In the genomic region with DNA sequence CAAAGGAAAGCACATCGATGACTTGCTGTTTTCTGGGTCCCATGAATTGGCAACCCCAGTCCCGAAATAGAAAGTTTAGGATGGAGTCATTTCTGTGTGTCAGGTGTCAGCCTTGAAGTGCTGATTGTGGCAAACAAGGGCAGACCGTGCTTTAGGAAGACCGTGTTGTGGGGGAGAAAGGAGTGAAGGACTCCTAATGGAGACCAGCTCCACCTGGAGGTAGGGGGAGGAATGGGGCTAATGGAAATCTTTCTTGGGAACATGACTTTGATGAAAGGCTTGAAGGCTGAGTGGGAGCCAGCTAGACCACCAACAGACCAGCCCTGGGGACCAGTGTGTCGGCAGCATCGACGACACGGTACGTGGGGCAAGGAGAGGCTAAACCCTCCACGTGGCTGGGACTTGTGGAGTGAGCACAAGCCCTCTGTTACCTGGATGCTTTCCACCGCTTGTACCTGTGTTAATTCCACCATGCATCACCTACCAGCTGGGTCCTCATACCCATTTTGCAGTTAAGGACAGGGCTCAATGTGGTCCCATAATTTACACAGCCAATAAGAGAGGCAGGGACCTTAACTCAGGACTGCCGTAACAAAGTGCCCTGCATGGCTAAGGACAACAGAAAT, we compare ENCODE assay signal across 1 cellular context.
A peak's percentile ranks its signal among the peaks of the same experiment; 100 is the strongest.
TF ChIP-seq lines count a peak whose summit lies in the region.

No MANE protein-coding gene starts in this region.

TF ChIP-seq in HepG2, 621 proteins besides CTCF, POLR2A, EP300 and RAD21 (continued from another document):
- TF ChIP-seq ZNF687 (CRISPR knock-in tag; IDR thresholded peaks at IDR 0.05) (peak; percentile 64), ZNF232 (CRISPR knock-in tag; IDR thresholded peaks at IDR 0.05; ENCODE audit: borderline replicate concordance) (peak; percentile 54; the same call in 1 of the 2 replicates), LCORL (IDR thresholded peaks at IDR 0.05) (no peak), LCORL (CRISPR knock-in tag; IDR thresholded peaks at IDR 0.05) (no peak), GMEB1 (CRISPR knock-in tag; IDR thresholded peaks at IDR 0.05; ENCODE audit: borderline replicate concordance) (no peak), SMARCE1 (IDR thresholded peaks at IDR 0.05; ENCODE audit: borderline replicate concordance) (no peak), HDAC2 (CRISPR knock-in tag; IDR thresholded peaks at IDR 0.05) (peak; percentile 38; the same call in 1 of the 2 replicates), ZNF180 (CRISPR knock-in tag; IDR thresholded peaks at IDR 0.05; ENCODE audit: borderline replicate concordance, low read depth) (no peak), ZBTB7A (CRISPR knock-in tag; IDR thresholded peaks at IDR 0.05) (no peak), ARID5B (CRISPR knock-in tag; IDR thresholded peaks at IDR 0.05) (no peak; the same call in 1 of the 2 replicates), ZFX (CRISPR knock-in tag; IDR thresholded peaks at IDR 0.05; ENCODE audit: low read depth) (0 out of 2 replicates have a peak, but pooled peaks have one; percentile 34), ZNF574 (CRISPR knock-in tag; IDR thresholded peaks at IDR 0.05) (peak; percentile 42; the same call in 1 of the 2 replicates), ZNF792 (CRISPR knock-in tag; IDR thresholded peaks at IDR 0.05) (0 out of 2 replicates have a peak, but pooled peaks have one; percentile 22), BCL6 (CRISPR knock-in tag; IDR thresholded peaks at IDR 0.05) (peak; percentile 16; the same call in 1 of the 2 replicates), ZNF720 (CRISPR knock-in tag; IDR thresholded peaks at IDR 0.05) (no peak), MAZ (IDR thresholded peaks at IDR 0.05; ENCODE audit: borderline replicate concordance, low read depth, low read length) (no peak), MAZ (CRISPR knock-in tag; IDR thresholded peaks at IDR 0.05; ENCODE audit: low read depth) (0 out of 2 replicates have a peak, but pooled peaks have one; percentile 36), IKZF5 (CRISPR knock-in tag; IDR thresholded peaks at IDR 0.05) (peak; percentile 38; the same call in 1 of the 2 replicates), SRF (IDR thresholded peaks at IDR 0.05; ENCODE audit: low read depth, low read length) (peak; percentile 41; the same call in 1 of the 2 replicates), ZNF124 (CRISPR knock-in tag; IDR thresholded peaks at IDR 0.05) (no peak)
- TF ChIP-seq, protein P1, sequence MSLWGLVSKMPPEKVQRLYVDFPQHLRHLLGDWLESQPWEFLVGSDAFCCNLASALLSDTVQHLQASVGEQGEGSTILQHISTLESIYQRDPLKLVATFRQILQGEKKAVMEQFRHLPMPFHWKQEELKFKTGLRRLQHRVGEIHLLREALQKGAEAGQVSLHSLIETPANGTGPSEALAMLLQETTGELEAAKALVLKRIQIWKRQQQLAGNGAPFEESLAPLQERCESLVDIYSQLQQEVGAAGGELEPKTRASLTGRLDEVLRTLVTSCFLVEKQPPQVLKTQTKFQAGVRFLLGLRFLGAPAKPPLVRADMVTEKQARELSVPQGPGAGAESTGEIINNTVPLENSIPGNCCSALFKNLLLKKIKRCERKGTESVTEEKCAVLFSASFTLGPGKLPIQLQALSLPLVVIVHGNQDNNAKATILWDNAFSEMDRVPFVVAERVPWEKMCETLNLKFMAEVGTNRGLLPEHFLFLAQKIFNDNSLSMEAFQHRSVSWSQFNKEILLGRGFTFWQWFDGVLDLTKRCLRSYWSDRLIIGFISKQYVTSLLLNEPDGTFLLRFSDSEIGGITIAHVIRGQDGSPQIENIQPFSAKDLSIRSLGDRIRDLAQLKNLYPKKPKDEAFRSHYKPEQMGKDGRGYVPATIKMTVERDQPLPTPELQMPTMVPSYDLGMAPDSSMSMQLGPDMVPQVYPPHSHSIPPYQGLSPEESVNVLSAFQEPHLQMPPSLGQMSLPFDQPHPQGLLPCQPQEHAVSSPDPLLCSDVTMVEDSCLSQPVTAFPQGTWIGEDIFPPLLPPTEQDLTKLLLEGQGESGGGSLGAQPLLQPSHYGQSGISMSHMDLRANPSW (CRISPR knock-in tag; IDR thresholded peaks at IDR 0.05; ENCODE audit: borderline replicate concordance): no peak
- TF ChIP-seq, protein P2, sequence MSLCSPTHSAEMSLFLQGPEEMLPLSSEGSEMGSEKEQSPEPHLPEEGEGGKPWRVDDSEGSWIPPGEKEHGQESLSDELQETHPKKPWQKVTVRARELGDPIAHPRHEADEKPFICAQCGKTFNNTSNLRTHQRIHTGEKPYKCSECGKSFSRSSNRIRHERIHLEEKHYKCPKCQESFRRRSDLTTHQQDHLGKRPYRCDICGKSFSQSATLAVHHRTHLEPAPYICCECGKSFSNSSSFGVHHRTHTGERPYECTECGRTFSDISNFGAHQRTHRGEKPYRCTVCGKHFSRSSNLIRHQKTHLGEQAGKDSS (CRISPR knock-in tag; IDR thresholded peaks at IDR 0.05; ENCODE audit: borderline replicate concordance, low read depth): peak; percentile 81; the same call in 1 of the 2 replicates
- TF ChIP-seq, protein P3, sequence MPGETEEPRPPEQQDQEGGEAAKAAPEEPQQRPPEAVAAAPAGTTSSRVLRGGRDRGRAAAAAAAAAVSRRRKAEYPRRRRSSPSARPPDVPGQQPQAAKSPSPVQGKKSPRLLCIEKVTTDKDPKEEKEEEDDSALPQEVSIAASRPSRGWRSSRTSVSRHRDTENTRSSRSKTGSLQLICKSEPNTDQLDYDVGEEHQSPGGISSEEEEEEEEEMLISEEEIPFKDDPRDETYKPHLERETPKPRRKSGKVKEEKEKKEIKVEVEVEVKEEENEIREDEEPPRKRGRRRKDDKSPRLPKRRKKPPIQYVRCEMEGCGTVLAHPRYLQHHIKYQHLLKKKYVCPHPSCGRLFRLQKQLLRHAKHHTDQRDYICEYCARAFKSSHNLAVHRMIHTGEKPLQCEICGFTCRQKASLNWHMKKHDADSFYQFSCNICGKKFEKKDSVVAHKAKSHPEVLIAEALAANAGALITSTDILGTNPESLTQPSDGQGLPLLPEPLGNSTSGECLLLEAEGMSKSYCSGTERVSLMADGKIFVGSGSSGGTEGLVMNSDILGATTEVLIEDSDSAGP (CRISPR knock-in tag; IDR thresholded peaks at IDR 0.05; ENCODE audit: borderline replicate concordance): peak; percentile 60
